ENCODE assay signal across 12 cellular contexts in genomic region chr20:34010405-34010895, GRCh38. TPM values are rescaled to one million over a fixed set of nuclear protein-coding genes. Genes with fewer than 3 reads are reported as not detected.
DNase-seq lines count a peak whose midpoint lies in the region; ATAC-seq and TF ChIP-seq lines count a peak whose summit lies in the region.
"Had no signal": no experiment of that assay in that cellular context is flagged by ENCODE, and none has a peak within 500 bp of the region (broad histone marks: within the 10 kb centered on the region; RNA-seq: fewer than 3 reads in every experiment).

No MANE protein-coding gene starts in this region.

- peak; percentile 89 for ATAC-seq in WTC11
- ATAC-seq: PC-3 had no signal

- H3K4me3 Mint-ChIP-seq in CD8-positive, alpha-beta memory T cell: peak overlapping the region in 4 of 7 donors; percentile 1 to 36 (median 34)
- H3K4me3 Mint-ChIP-seq in WTC11: peak overlapping the region; percentile 31; the same call in 1 of the 2 replicates

- no peaks in the 10 kb centered on the region for H3K36me3 ChIP-seq in CD8-positive, alpha-beta memory T cell (ENCODE audit: insufficient read depth, low read length)
- peaks cover 0 to 6% (median 0%) of the 10 kb centered on the region in 3 donors for H3K36me3 ChIP-seq in esophagus squamous epithelium

- no peaks in the 10 kb centered on the region for H3K9me3 ChIP-seq in CD8-positive, alpha-beta memory T cell (ENCODE audit: low read length)
- no peaks in the 10 kb centered on the region for H3K9me3 ChIP-seq in esophagus squamous epithelium
- H3K9me3 ChIP-seq: MG63 had no signal

- intact Hi-C loops in head of caudate nucleus (cut with DNase I): no loop called here
- intact Hi-C loops in esophagus squamous epithelium (cut with DNase I): no loop called here

- H3K27me3 Mint-ChIP-seq in CD8-positive, alpha-beta memory T cell: no peaks in the 10 kb centered on the region
- H3K27me3 Mint-ChIP-seq in WTC11 (ENCODE audit: low read depth): no peaks in the 10 kb centered on the region

- no peak overlapping the region for H3K4me3 ChIP-seq in CD8-positive, alpha-beta memory T cell (ENCODE audit: low read length)
- no peak overlapping the region for H3K4me3 ChIP-seq in esophagus squamous epithelium
- H3K4me3 ChIP-seq: MG63 had no signal

- peaks cover 85 to 94% (median 94%) of the 10 kb centered on the region in 3 donors for H3K4me1 Mint-ChIP-seq in CD8-positive, alpha-beta memory T cell
- H3K4me1 Mint-ChIP-seq in WTC11: peaks cover 79% of the 10 kb centered on the region

- POLR2A ChIA-PET in CD8-positive, alpha-beta memory T cell (lab: Charles Lee): interaction anchor here (0.6 to 1.1 kb wide), 2 partner anchors 17 to 221 kb away, joined by 5 to 6 read pairs; partner anchors contain the start of gene RALY
- POLR2A ChIA-PET in WTC11 (lab: Charles Lee): interaction anchor here (1.0 to 1.3 kb wide), 3 partner anchors 12 to 17 kb away, joined by 3 to 6 read pairs (median 3); partner anchors contain the start of gene RALY

- peak overlapping the region in 5 of 8 donors; percentile 28 to 56 (median 55) for H3K27ac Mint-ChIP-seq in CD8-positive, alpha-beta memory T cell
- peak overlapping the region; percentile 92 for H3K27ac Mint-ChIP-seq in WTC11

- peaks cover 71% of the 10 kb centered on the region for H3K4me1 ChIP-seq in CD8-positive, alpha-beta memory T cell (ENCODE audit: insufficient read depth, low read length)
- H3K4me1 ChIP-seq in esophagus squamous epithelium: peaks cover 0 to 77% (median 21%) of the 10 kb centered on the region in 3 donors

- 92 to 96% methylated on average over 2 of the region's 2 CpGs for WGBS in esophagus squamous epithelium, 2 donors

- TF ChIP-seq CTCF in WTC11 (IDR thresholded peaks at IDR 0.05) (no peak), esophagus squamous epithelium (IDR thresholded peaks at IDR 0.05) (no peak)

- TF ChIP-seq POLR2A in esophagus squamous epithelium (IDR thresholded peaks at IDR 0.05): no peak

- H3K36me3 Mint-ChIP-seq in CD8-positive, alpha-beta memory T cell: peaks cover 0 to 8% (median 4%) of the 10 kb centered on the region in 3 donors
- no peaks in the 10 kb centered on the region for H3K36me3 Mint-ChIP-seq in WTC11

- CTCF ChIA-PET in CD8-positive, alpha-beta memory T cell (lab: Charles Lee): interaction anchor here (2.3 kb wide), 1 partner anchor 12 kb away, joined by 6 read pairs; no protein-coding TSS in a partner anchor
- CTCF ChIA-PET in WTC11 (lab: Charles Lee): interaction anchor here (1.0 to 3.5 kb wide), 8 partner anchors 12 to 147 kb away, joined by 4 to 45 read pairs (median 8); partner anchors contain the start of gene RALY

- DNase-seq in AML-193 (lab: John Stamatoyannopoulos, UW) (peak; percentile 61 to 62), WTC11 (ENCODE audit: low spot score) (no peak), iPS-NIHi11 (ENCODE audit: low spot score) (peak; percentile 56), NCI-H1092 (lab: John Stamatoyannopoulos, UW) (no peak), DMS 273 treated with DMSO at 0.1 percent for 48 hours (lab: John Stamatoyannopoulos, UW) (no peak), head of caudate nucleus (no peak), esophagus squamous epithelium (lab: John Stamatoyannopoulos, UW) (no peak)
- DNase-seq in CD8-positive, alpha-beta memory T cell: no peak
- DNase-seq: caudate nucleus, MG63, PC-3, substantia nigra had no signal

- H3K27ac ChIP-seq in CD8-positive, alpha-beta memory T cell (ENCODE audit: low read depth, low read length): no peak overlapping the region
- H3K27ac ChIP-seq in esophagus squamous epithelium: no peak overlapping the region

- no peaks in the 10 kb centered on the region for H3K27me3 ChIP-seq in CD8-positive, alpha-beta memory T cell (ENCODE audit: insufficient read depth, low read length, poor library complexity, severe bottlenecking)
- H3K27me3 ChIP-seq in esophagus squamous epithelium: no peaks in the 10 kb centered on the region
- H3K27me3 ChIP-seq: MG63 had no signal

- no peaks in the 10 kb centered on the region for H3K9me3 Mint-ChIP-seq in CD8-positive, alpha-beta memory T cell
- H3K9me3 Mint-ChIP-seq in WTC11: no peaks in the 10 kb centered on the region

TF ChIP-seq in WTC11, 78 proteins besides CTCF, POLR2A, EP300 and RAD21:
- TF ChIP-seq, protein P1, sequence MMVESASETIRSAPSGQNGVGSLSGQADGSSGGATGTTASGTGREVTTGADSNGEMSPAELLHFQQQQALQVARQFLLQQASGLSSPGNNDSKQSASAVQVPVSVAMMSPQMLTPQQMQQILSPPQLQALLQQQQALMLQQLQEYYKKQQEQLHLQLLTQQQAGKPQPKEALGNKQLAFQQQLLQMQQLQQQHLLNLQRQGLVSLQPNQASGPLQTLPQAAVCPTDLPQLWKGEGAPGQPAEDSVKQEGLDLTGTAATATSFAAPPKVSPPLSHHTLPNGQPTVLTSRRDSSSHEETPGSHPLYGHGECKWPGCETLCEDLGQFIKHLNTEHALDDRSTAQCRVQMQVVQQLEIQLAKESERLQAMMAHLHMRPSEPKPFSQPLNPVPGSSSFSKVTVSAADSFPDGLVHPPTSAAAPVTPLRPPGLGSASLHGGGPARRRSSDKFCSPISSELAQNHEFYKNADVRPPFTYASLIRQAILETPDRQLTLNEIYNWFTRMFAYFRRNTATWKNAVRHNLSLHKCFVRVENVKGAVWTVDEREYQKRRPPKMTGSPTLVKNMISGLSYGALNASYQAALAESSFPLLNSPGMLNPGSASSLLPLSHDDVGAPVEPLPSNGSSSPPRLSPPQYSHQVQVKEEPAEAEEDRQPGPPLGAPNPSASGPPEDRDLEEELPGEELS (CRISPR knock-in tag; IDR thresholded peaks at IDR 0.05): peak; percentile 45; the same call in 1 of the 2 replicates
- 0 out of 2 replicates have a peak, but pooled peaks have one; percentile 46 for TF ChIP-seq GTF2I (CRISPR knock-in tag; conservative IDR thresholded peaks at IDR 0.05)
- peak; percentile 61 for TF ChIP-seq FOXK1 (CRISPR knock-in tag; IDR thresholded peaks at IDR 0.05)
- TF ChIP-seq TEAD1 (CRISPR knock-in tag; IDR thresholded peaks at IDR 0.05): peak; percentile 52; the same call in 1 of the 2 replicates
- peak; percentile 61; the same call in 1 of the 2 replicates for TF ChIP-seq ETV6 (CRISPR knock-in tag; IDR thresholded peaks at IDR 0.05)
- TF ChIP-seq SOX15 (CRISPR knock-in tag; IDR thresholded peaks at IDR 0.05): no peak
- TF ChIP-seq, protein P2, sequence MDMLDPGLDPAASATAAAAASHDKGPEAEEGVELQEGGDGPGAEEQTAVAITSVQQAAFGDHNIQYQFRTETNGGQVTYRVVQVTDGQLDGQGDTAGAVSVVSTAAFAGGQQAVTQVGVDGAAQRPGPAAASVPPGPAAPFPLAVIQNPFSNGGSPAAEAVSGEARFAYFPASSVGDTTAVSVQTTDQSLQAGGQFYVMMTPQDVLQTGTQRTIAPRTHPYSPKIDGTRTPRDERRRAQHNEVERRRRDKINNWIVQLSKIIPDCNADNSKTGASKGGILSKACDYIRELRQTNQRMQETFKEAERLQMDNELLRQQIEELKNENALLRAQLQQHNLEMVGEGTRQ (CRISPR knock-in tag; IDR thresholded peaks at IDR 0.05): no peak
- TF ChIP-seq ZNF121 (CRISPR knock-in tag; IDR thresholded peaks at IDR 0.05): peak; percentile 92

RNA-seq across cellular contexts. Expression of gene RALY, which starts 16.7 kb away (rescaled TPM):
- total RNA-seq in CD8-positive, alpha-beta memory T cell: 100 to 1,000 TPM; 159 to 160 TPM
- polyA plus RNA-seq in CD8-positive, alpha-beta memory T cell: 230 TPM
- 157 to 164 TPM (median 157 TPM) in 3 replicates for total RNA-seq in WTC11 (2021)
- 100 to 1,000 TPM in 2 of 4 donors, 10 to 100 TPM in 2; 70.3 to 100 (median 88.2) TPM for total RNA-seq in esophagus squamous epithelium

Comparison
In these comparisons a context has a peak if more than half of its experiments do, and no peak if none do; other contexts are left out.
1. DNase-seq: peak in AML-193 (2 of 2) and iPS-NIHi11 (single experiment); none in CD8-positive, alpha-beta memory T cell (0 of 5), WTC11 (single experiment), NCI-H1092 (single experiment), DMS 273 treated with DMSO at 0.1 percent for 48 hours (single experiment), head of caudate nucleus (0 of 42) and esophagus squamous epithelium (single experiment).